ENCODE assay signal across 22 cellular contexts in the genomic region with DNA sequence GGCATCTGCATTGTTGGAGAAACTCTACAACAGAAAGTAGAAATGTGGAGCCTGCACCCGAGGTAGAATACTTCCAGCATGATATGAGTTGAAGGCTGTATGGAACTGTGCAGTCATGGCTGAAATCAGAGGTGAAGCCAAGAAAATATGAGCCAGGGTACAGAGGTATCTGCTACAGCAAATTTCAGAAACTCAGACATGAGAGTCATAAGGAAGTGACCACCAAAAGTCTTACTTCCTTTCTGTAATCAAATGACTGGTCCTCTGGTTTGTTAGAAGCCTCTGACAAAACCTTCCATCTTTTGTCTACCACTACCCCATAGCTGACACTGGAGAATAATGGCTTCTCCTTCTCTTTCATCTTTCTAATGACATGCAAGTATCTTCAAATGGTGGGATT.
"Had no signal": no experiment of that assay in that cellular context is flagged by ENCODE, and none has a peak within 500 bp of the region (broad histone marks: within the 10 kb centered on the region; RNA-seq: fewer than 3 reads in every experiment).

No MANE protein-coding gene starts in this region.

- H3K27me3 Mint-ChIP-seq: activated naive CD8-positive, alpha-beta T cell treated with anti-CD3 and anti-CD28 coated beads, Interleukin-2, amount 50 U/mL, for 24 hours had no signal

- H3K4me1 Mint-ChIP-seq: activated CD4-positive, alpha-beta memory T cell treated with anti-CD3 and anti-CD28 coated beads, Interleukin-2, amount 10 ng/mL, durations not matched to agents 7 days and 5 days; activated CD4-positive, alpha-beta T cell treated with anti-CD3 and anti-CD28 coated beads, Interleukin-2, amount 10 ng/mL, durations not matched to agents 24 days and 14 days; activated naive CD8-positive, alpha-beta T cell treated with anti-CD3 and anti-CD28 coated beads, Interleukin-2, amount 50 U/mL, for 24 hours; natural killer cell had no signal

- H3K4me3 Mint-ChIP-seq: activated CD4-positive, alpha-beta memory T cell treated with anti-CD3 and anti-CD28 coated beads, Interleukin-2, amount 10 ng/mL, durations not matched to agents 7 days and 5 days; activated CD4-positive, alpha-beta T cell treated with anti-CD3 and anti-CD28 coated beads, Interleukin-2, amount 10 ng/mL, durations not matched to agents 24 days and 14 days; activated naive CD8-positive, alpha-beta T cell treated with anti-CD3 and anti-CD28 coated beads, Interleukin-2, amount 50 U/mL, for 24 hours; activated T-cell treated with anti-CD3 and anti-CD28 coated beads, Interleukin-2, amount 50 U/mL, for 72 hours; endodermal cell; mesothelial cell of epicardium; natural killer cell; stimulated activated naive CD8-positive, alpha-beta T cell treated with anti-CD3 and anti-CD28 coated beads, Interleukin-15, Interleukin-2, amounts not matched to agents 100 ng/mL and 50 ng/mL, for 24 hours had no signal

- H3K36me3 ChIP-seq: cardiac muscle cell, gastroesophageal sphincter, heart left ventricle, tibial artery had no signal

- ATAC-seq: activated CD4-positive, CD25-positive, alpha-beta regulatory T cell treated with anti-CD3 and anti-CD28 coated beads, Interleukin-2, amount 50 U/mL, for 24 hours; activated naive CD8-positive, alpha-beta T cell treated with anti-CD3 and anti-CD28 coated beads, Interleukin-2, amount 50 U/mL, for 24 hours; activated T-cell treated with anti-CD3 and anti-CD28 coated beads, Interleukin-2, amount 50 U/mL, for 72 hours; body of pancreas; gastroesophageal sphincter; heart left ventricle; left ventricle myocardium superior; natural killer cell had no signal

- H3K4me3 ChIP-seq: body of pancreas, cardiac muscle cell, gastroesophageal sphincter, heart left ventricle, tibial artery had no signal

- H3K27ac Mint-ChIP-seq: activated CD4-positive, alpha-beta memory T cell treated with anti-CD3 and anti-CD28 coated beads, Interleukin-2, amount 10 ng/mL, durations not matched to agents 7 days and 5 days; activated CD4-positive, alpha-beta T cell treated with anti-CD3 and anti-CD28 coated beads, Interleukin-2, amount 10 ng/mL, durations not matched to agents 24 days and 14 days; activated naive CD8-positive, alpha-beta T cell treated with anti-CD3 and anti-CD28 coated beads, Interleukin-2, amount 50 U/mL, for 24 hours; activated T-cell treated with anti-CD3 and anti-CD28 coated beads, Interleukin-2, amount 50 U/mL, for 72 hours; endodermal cell; mesothelial cell of epicardium; natural killer cell; stimulated activated naive CD8-positive, alpha-beta T cell treated with anti-CD3 and anti-CD28 coated beads, Interleukin-15, Interleukin-2, amounts not matched to agents 100 ng/mL and 50 ng/mL, for 24 hours had no signal

- H3K9me3 Mint-ChIP-seq: activated CD4-positive, alpha-beta memory T cell treated with anti-CD3 and anti-CD28 coated beads, Interleukin-2, amount 10 ng/mL, durations not matched to agents 7 days and 5 days had no signal

- H3K27me3 ChIP-seq: body of pancreas, cardiac muscle cell, gastroesophageal sphincter, heart left ventricle, tibial artery had no signal

- DNase-seq: activated CD4-positive, alpha-beta memory T cell treated with anti-CD3 and anti-CD28 coated beads, Interleukin-2, amount 10 ng/mL, durations not matched to agents 7 days and 5 days; activated CD4-positive, alpha-beta T cell treated with anti-CD3 and anti-CD28 coated beads, Interleukin-2, amount 10 ng/mL, durations not matched to agents 24 days and 14 days; activated effector memory CD4-positive, alpha-beta T cell treated with Interleukin-2 at 50 U/mL for 16 hours; activated naive CD4-positive, alpha-beta T cell treated with anti-CD3 and anti-CD28 coated beads, Interleukin-2, amount 50 U/mL, for 16 hours; activated naive CD8-positive, alpha-beta T cell treated with anti-CD3 and anti-CD28 coated beads, Interleukin-2, amount 50 U/mL, for 24 hours; activated T-cell treated with anti-CD3 and anti-CD28 coated beads, Interleukin-2, amount 50 U/mL, for 72 hours; anterior cingulate cortex; body of pancreas; cortex of kidney; endodermal cell; heart left ventricle; left ventricle myocardium superior; mammary epithelial cell; natural killer cell; retina; stimulated activated CD4-positive, alpha-beta T cell treated with anti-CD3 and anti-CD28 coated beads, Interleukin-2, amount 100 ng/mL, for 48 hours; tibial artery had no signal
